11 cellular contexts compared by ENCODE assay signal in the genomic region with DNA sequence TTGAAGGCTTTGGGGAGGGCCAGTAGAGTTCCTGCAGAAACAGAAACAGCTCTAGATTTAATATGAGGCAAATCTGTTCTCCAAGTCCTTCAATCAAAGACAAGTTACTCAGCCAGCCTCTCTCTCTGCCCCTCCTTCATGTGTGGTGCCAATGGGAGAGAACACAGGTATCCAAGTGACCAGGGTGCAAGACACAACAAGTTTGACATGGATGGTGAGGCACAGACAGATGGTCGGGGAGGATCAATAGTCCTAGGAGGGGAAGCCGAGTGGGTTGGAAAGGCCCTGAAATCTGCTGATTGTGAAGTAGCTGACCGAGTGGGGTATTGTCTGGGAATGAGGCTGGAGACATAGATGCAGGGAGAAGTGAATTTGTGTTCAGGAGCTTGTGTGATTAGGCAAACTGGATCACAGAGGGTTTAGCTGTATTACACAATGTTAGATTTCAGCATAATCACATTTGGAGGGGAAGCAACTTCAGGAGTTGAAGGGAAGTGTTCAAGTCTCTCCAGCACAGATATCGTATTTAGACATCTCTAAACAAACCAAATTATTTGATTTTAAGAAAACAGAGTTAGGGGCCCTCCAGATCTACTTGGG. TPM values are rescaled to one million over a fixed set of nuclear protein-coding genes. Genes with fewer than 3 reads are reported as not detected.
DNase-seq lines count a peak whose midpoint lies in the region; ATAC-seq and TF ChIP-seq lines count a peak whose summit lies in the region.
"Had no signal": no experiment of that assay in that cellular context is flagged by ENCODE, and none has a peak within 500 bp of the region (broad histone marks: within the 10 kb centered on the region; RNA-seq: fewer than 3 reads in every experiment).

No MANE protein-coding gene starts in this region.

- peak overlapping the region; percentile 33 to 54 for H3K4me3 ChIP-seq in ascending aorta
- H3K4me3 ChIP-seq in naive thymus-derived CD4-positive, alpha-beta T cell (ENCODE audit: low read length) = peak overlapping the region; percentile 88

- TF ChIP-seq CTCF in ascending aorta (IDR thresholded peaks at IDR 0.05) = no peak

- intact Hi-C loops in ascending aorta (cut with DNase I) = no loop called here
- intact Hi-C loops in naive thymus-derived CD4-positive, alpha-beta T cell (cut with micrococcal nuclease) = loop anchor here (1.0 to 2.0 kb wide), 3 partner anchors 14 to 203 kb away; a partner anchor contains a TSS

- CTCF ChIA-PET in naive thymus-derived CD4-positive, alpha-beta T cell (lab: Charles Lee) = interaction anchor here (0.6 to 4.3 kb wide), 7 partner anchors 15 to 268 kb away, joined by 3 to 37 read pairs (median 4); a partner anchor contains a TSS

- DNase-seq in stimulated activated naive CD8-positive, alpha-beta T cell treated with anti-CD3 and anti-CD28 coated beads, Interleukin-15, Interleukin-2, amounts not matched to agents 100 U/mL and 50 U/mL, for 24 hours = no peak
- DNase-seq in ascending aorta (ENCODE audit: low spot score in 2 of 2) (no peak), ureter (ENCODE audit: low spot score) (no peak), NCI-H1105 treated with DMSO at 0.1 percent for 48 hours (lab: John Stamatoyannopoulos, UW) (no peak), NCI-H146 (lab: John Stamatoyannopoulos, UW) (no peak)
- no peak for DNase-seq in naive thymus-derived CD4-positive, alpha-beta T cell
- DNase-seq: head of caudate nucleus, mucosa of descending colon had no signal

- H3K9me3 ChIP-seq in ascending aorta = no peaks in the 10 kb centered on the region
- peaks cover 0 to 14% (median 0%) of the 10 kb centered on the region in 3 experiments for H3K9me3 ChIP-seq in naive thymus-derived CD4-positive, alpha-beta T cell (ENCODE audit: control insufficient read depth in 2 of 3, low read length in 3 of 3)
- H3K9me3 ChIP-seq: mucosa of descending colon had no signal

- H3K4me1 Mint-ChIP-seq in stimulated activated naive CD8-positive, alpha-beta T cell treated with anti-CD3 and anti-CD28 coated beads, Interleukin-15, Interleukin-2, amounts not matched to agents 100 ng/mL and 50 ng/mL, for 24 hours (ENCODE audit: low read depth) = peaks cover 71% of the 10 kb centered on the region
- peaks cover 46 to 84% (median 71%) of the 10 kb centered on the region in 7 donors for H3K4me1 Mint-ChIP-seq in naive thymus-derived CD4-positive, alpha-beta T cell

- peak overlapping the region; percentile 92 for H3K27ac Mint-ChIP-seq in stimulated activated naive CD8-positive, alpha-beta T cell treated with anti-CD3 and anti-CD28 coated beads, Interleukin-15, Interleukin-2, amounts not matched to agents 100 ng/mL and 50 ng/mL, for 24 hours
- H3K27ac Mint-ChIP-seq in naive thymus-derived CD4-positive, alpha-beta T cell = peak overlapping the region; percentile 76 to 98 (median 95)

- peaks cover 45% of the 10 kb centered on the region for H3K36me3 Mint-ChIP-seq in stimulated activated naive CD8-positive, alpha-beta T cell treated with anti-CD3 and anti-CD28 coated beads, Interleukin-15, Interleukin-2, amounts not matched to agents 100 ng/mL and 50 ng/mL, for 24 hours (ENCODE audit: low read depth)
- H3K36me3 Mint-ChIP-seq in naive thymus-derived CD4-positive, alpha-beta T cell = peaks cover 36 to 82% (median 67%) of the 10 kb centered on the region in 5 donors

- H3K27ac ChIP-seq in ascending aorta = no peak overlapping the region
- H3K27ac ChIP-seq in naive thymus-derived CD4-positive, alpha-beta T cell (ENCODE audit: low read depth, low read length) = peak overlapping the region; percentile 86
- H3K27ac ChIP-seq: C4-2B had no signal

- H3K9me3 Mint-ChIP-seq in stimulated activated naive CD8-positive, alpha-beta T cell treated with anti-CD3 and anti-CD28 coated beads, Interleukin-15, Interleukin-2, amounts not matched to agents 100 ng/mL and 50 ng/mL, for 24 hours = peaks cover 11% of the 10 kb centered on the region
- H3K9me3 Mint-ChIP-seq in naive thymus-derived CD4-positive, alpha-beta T cell = peaks cover 0 to 46% (median 15%) of the 10 kb centered on the region in 11 donors

- no peaks in the 10 kb centered on the region for H3K27me3 ChIP-seq in ascending aorta
- H3K27me3 ChIP-seq in naive thymus-derived CD4-positive, alpha-beta T cell (ENCODE audit: control insufficient read depth in 2 of 2, insufficient read depth in 2 of 2, low read length in 2 of 2) = no peaks in the 10 kb centered on the region

- peak overlapping the region; percentile 85 for H3K4me3 Mint-ChIP-seq in stimulated activated naive CD8-positive, alpha-beta T cell treated with anti-CD3 and anti-CD28 coated beads, Interleukin-15, Interleukin-2, amounts not matched to agents 100 ng/mL and 50 ng/mL, for 24 hours
- peak overlapping the region; percentile 89 to 100 (median 98) for H3K4me3 Mint-ChIP-seq in naive thymus-derived CD4-positive, alpha-beta T cell

- no peaks in the 10 kb centered on the region for H3K27me3 Mint-ChIP-seq in stimulated activated naive CD8-positive, alpha-beta T cell treated with anti-CD3 and anti-CD28 coated beads, Interleukin-15, Interleukin-2, amounts not matched to agents 100 ng/mL and 50 ng/mL, for 24 hours
- no peaks in the 10 kb centered on the region for H3K27me3 Mint-ChIP-seq in naive thymus-derived CD4-positive, alpha-beta T cell

- H3K36me3 ChIP-seq in ascending aorta = no peaks in the 10 kb centered on the region
- peaks cover 29 to 46% (median 30%) of the 10 kb centered on the region in 3 experiments for H3K36me3 ChIP-seq in naive thymus-derived CD4-positive, alpha-beta T cell (ENCODE audit: control insufficient read depth in 2 of 3, insufficient read depth in 3 of 3, low read length in 3 of 3)

- POLR2A ChIA-PET in naive thymus-derived CD4-positive, alpha-beta T cell (lab: Charles Lee) = interaction anchor here (0.6 to 14.1 kb wide), 27 partner anchors 14 to 269 kb away, joined by 3 to 467 read pairs (median 13); a partner anchor contains a TSS

- ATAC-seq in stimulated activated naive CD8-positive, alpha-beta T cell treated with anti-CD3 and anti-CD28 coated beads, Interleukin-15, Interleukin-2, amounts not matched to agents 100 U/mL and 50 U/mL, for 24 hours = no peak
- no peak for ATAC-seq in naive thymus-derived CD4-positive, alpha-beta T cell
- ATAC-seq in HG02678 (IDR thresholded peaks at IDR 0.05; ENCODE audit: unreplicated experiment) = no peak
- ATAC-seq: mucosa of descending colon had no signal

- no peaks in the 10 kb centered on the region for H3K4me1 ChIP-seq in ascending aorta
- H3K4me1 ChIP-seq in naive thymus-derived CD4-positive, alpha-beta T cell (ENCODE audit: control insufficient read depth in 2 of 2, insufficient read depth in 2 of 2, low read length in 2 of 2) = peaks cover 51 to 58% of the 10 kb centered on the region in 2 donors

RNA-seq across cellular contexts. Expression of a gene that starts 1.5 kb away (rescaled TPM):
- total RNA-seq in ascending aorta = 21.2 TPM
- 100 to 1,000 TPM in 2 of 5 experiments, 10 to 100 TPM in 3; 23.3 to 124 (median 32.6) TPM for total RNA-seq in naive thymus-derived CD4-positive, alpha-beta T cell
- polyA plus RNA-seq in naive thymus-derived CD4-positive, alpha-beta T cell = 100 to 1,000 TPM in 1 of 2 donors, 10 to 100 TPM in 1; 75.4 to 104 TPM
- total RNA-seq in ureter = 3.5 TPM

RNA-seq across cellular contexts. Expression of a gene that starts 19.3 kb away (rescaled TPM):
- total RNA-seq in ascending aorta = 89.3 TPM
- 100 to 1,000 TPM in 3 of 5 experiments, 10 to 100 TPM in 2; 58.1 to 422 (median 214) TPM for total RNA-seq in naive thymus-derived CD4-positive, alpha-beta T cell
- polyA plus RNA-seq in naive thymus-derived CD4-positive, alpha-beta T cell = 100 to 1,000 TPM; 570 to 819 TPM
- 19.2 TPM for total RNA-seq in ureter

RNA-seq across cellular contexts. Expression of a gene that starts 32.4 kb away (rescaled TPM):
- total RNA-seq in ascending aorta (12.3 TPM), ureter (11.5 TPM)
- total RNA-seq in naive thymus-derived CD4-positive, alpha-beta T cell = 100 to 1,000 TPM in 3 of 5 experiments, 10 to 100 TPM in 2; 79.4 to 286 (median 122) TPM
- 100 to 1,000 TPM; 150 to 153 TPM for polyA plus RNA-seq in naive thymus-derived CD4-positive, alpha-beta T cell
